Comparison of ENCODE assay signal across 16 cellular contexts in the genomic region with DNA sequence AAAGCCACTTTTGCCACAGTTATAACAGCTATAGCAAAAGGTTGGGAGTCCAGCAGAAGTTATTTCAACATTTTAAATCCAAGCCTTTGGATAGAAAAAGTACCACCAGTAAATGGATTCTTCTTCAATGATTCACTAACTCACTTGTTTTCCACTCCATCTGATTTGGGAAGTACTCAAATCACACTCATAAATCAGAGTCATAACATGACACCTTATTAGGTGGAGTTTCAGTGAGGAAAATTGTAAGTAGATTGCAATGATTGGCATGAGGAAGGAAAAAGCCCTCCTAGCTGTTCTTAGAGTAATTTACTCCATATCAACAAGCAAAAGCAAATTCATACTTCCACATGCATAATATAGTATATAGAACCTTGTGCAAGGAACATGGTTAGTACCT.
"Had no signal": no experiment of that assay in that cellular context is flagged by ENCODE, and none has a peak within 500 bp of the region (broad histone marks: within the 10 kb centered on the region; RNA-seq: fewer than 3 reads in every experiment).

No MANE protein-coding gene starts in this region.

- H3K4me2 ChIP-seq: smooth muscle cell had no signal

- H3K27ac ChIP-seq: brain microvascular endothelial cell, left ventricle myocardium inferior, pancreas, testis, upper lobe of right lung had no signal

- H3K4me3 ChIP-seq: left ventricle myocardium inferior, pancreas, smooth muscle cell, testis, upper lobe of right lung had no signal

- FAIRE-seq: pancreas had no signal

- H3K9me3 ChIP-seq: left ventricle myocardium inferior, pancreas, testis, upper lobe of right lung had no signal

- H3K4me1 Mint-ChIP-seq: T-cell had no signal

- H3K9me3 Mint-ChIP-seq: activated CD4-positive, alpha-beta memory T cell treated with anti-CD3 and anti-CD28 coated beads for 36 hours; T-cell had no signal

- H3K4me3 Mint-ChIP-seq: activated CD4-positive, alpha-beta memory T cell treated with anti-CD3 and anti-CD28 coated beads for 36 hours; activated naive CD8-positive, alpha-beta T cell; T-cell; WTC11 had no signal

- H3K27ac Mint-ChIP-seq: activated CD4-positive, alpha-beta memory T cell treated with anti-CD3 and anti-CD28 coated beads for 36 hours; activated naive CD8-positive, alpha-beta T cell; T-cell had no signal

- H3K4me1 ChIP-seq: left ventricle myocardium inferior, pancreas, testis, upper lobe of right lung had no signal

- H3K27me3 ChIP-seq: brain microvascular endothelial cell, pancreas, testis, upper lobe of right lung had no signal

- ATAC-seq: sciatic nerve, T-cell, upper lobe of right lung, WTC11 had no signal

- H3K36me3 Mint-ChIP-seq: activated CD4-positive, alpha-beta memory T cell treated with anti-CD3 and anti-CD28 coated beads for 36 hours; activated naive CD8-positive, alpha-beta T cell; T-cell had no signal

- H3K36me3 ChIP-seq: brain microvascular endothelial cell, left ventricle myocardium inferior, pancreas, upper lobe of right lung had no signal

- DNase-seq: activated CD4-positive, alpha-beta memory T cell treated with anti-CD3 and anti-CD28 coated beads for 36 hours; activated CD4-positive, alpha-beta T cell treated with anti-CD3 and anti-CD28 coated beads for 4 hours; brain microvascular endothelial cell; cortex of kidney; hippocampal formation; islet precursor cell; left ventricle myocardium inferior; pancreas; stimulated activated CD4-positive, alpha-beta T cell treated with anti-CD3 and anti-CD28 coated beads, Interleukin-4, amount 100 ng/mL, for 1 hour; T-cell; testis; upper lobe of right lung had no signal
